ENCODE assay signal across 15 cellular contexts in the genomic region with DNA sequence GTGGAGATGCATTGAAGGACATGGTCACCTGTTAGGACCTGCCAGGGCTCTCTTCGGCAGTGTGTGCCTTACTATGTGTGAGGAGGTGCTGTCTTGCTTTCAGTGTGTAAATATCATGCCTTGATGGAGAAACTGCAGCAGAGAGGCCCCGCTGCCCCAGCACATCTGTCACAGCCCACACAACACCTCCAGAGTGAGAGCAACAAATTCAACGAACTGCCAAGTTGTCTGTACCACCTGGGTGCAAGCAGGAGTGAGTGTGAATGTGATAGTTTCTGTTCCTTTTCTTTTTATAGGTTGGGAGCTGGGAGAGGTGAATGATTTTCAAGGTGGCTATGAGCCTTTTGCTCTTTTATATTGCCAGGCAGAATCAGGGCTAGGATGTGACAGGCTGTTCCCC.
DNase-seq lines count a peak whose midpoint lies in the region; ATAC-seq and TF ChIP-seq lines count a peak whose summit lies in the region.
"Had no signal": no experiment of that assay in that cellular context is flagged by ENCODE, and none has a peak within 500 bp of the region (broad histone marks: within the 10 kb centered on the region; RNA-seq: fewer than 3 reads in every experiment).

No MANE protein-coding gene starts in this region.

- 70% methylated on average over 3 of the region's 3 CpGs for WGBS in mesenchymal stem cell
- WGBS in heart left ventricle, 4 donors: 70 to 78% (median 74%) methylated on average over 3 of the region's 3 CpGs

- POLR2A ChIA-PET in MCF 10A (lab: Yijun Ruan, JAX): no interaction called here

- H3K36me3 ChIP-seq in mesenchymal stem cell (ENCODE audit: control insufficient read depth in 1 of 2, insufficient read depth in 2 of 2, low read depth in 1 of 2, low read length in 2 of 2) (no peaks in the 10 kb centered on the region), heart left ventricle (no peaks in the 10 kb centered on the region)
- H3K36me3 ChIP-seq: gastroesophageal sphincter had no signal

- no peak overlapping the region for H3K4me3 ChIP-seq in mesenchymal stem cell (ENCODE audit: insufficient read depth in 1 of 2, low read depth in 1 of 2, low read length in 2 of 2)
- H3K4me3 ChIP-seq in heart left ventricle: no peak overlapping the region
- H3K4me3 ChIP-seq: gastroesophageal sphincter had no signal

- H3K27ac Mint-ChIP-seq in MCF 10A (ENCODE audit: low read depth, unreplicated experiment): no peak overlapping the region
- H3K27ac Mint-ChIP-seq: brain had no signal

- H3K79me1 ChIP-seq in mesenchymal stem cell (replicated peaks; ENCODE audit: low read length, poor library complexity, severe bottlenecking): no peaks in the 10 kb centered on the region

- H3K9me3 ChIP-seq in mesenchymal stem cell (ENCODE audit: control insufficient read depth, low read length): no peaks in the 10 kb centered on the region
- H3K9me3 ChIP-seq in heart left ventricle: no peaks in the 10 kb centered on the region
- H3K9me3 ChIP-seq: gastroesophageal sphincter had no signal

- H3K27me3 ChIP-seq in mesenchymal stem cell (ENCODE audit: control insufficient read depth in 1 of 2, insufficient read depth in 1 of 2, low read length in 2 of 2): peaks cover 0 to 12% of the 10 kb centered on the region in 2 experiments
- H3K27me3 ChIP-seq in heart left ventricle: no peaks in the 10 kb centered on the region
- H3K27me3 ChIP-seq: gastroesophageal sphincter had no signal

- no peak for TF ChIP-seq POLR2A in heart left ventricle (IDR thresholded peaks at IDR 0.05)

- H3K4me2 ChIP-seq in mesenchymal stem cell (ENCODE audit: low read length, poor library complexity, severe bottlenecking): no peak overlapping the region

- peak; percentile 4 for DNase-seq in NCI-H510A (lab: John Stamatoyannopoulos, UW)
- DNase-seq in NCI-H1694 treated with DMSO at 0.1 percent for 48 hours (lab: John Stamatoyannopoulos, UW): no peak
- no peak for DNase-seq in MCF 10A (ENCODE audit: unreplicated experiment)
- no peak for DNase-seq in mesenchymal stem cell
- no peak for DNase-seq in heart left ventricle
- DNase-seq: activated CD4-positive, alpha-beta T cell treated with anti-CD3 and anti-CD28 coated beads for 1 hour; activated T-cell treated with anti-CD3 and anti-CD28 coated beads, Interleukin-2, amount 50 U/mL, for 4 hours; IMR-90; NCI-H2029; stimulated activated CD4-positive, alpha-beta T cell treated with anti-CD3 and anti-CD28 coated beads, Interleukin-4, amount 100 ng/mL, for 1 hour had no signal

- TF ChIP-seq CTCF in MCF 10A (IDR thresholded peaks at IDR 0.05; ENCODE audit: unreplicated experiment) (no peak), heart left ventricle (IDR thresholded peaks at IDR 0.05) (no peak)

- no peak overlapping the region for H2BK15ac ChIP-seq in mesenchymal stem cell (ENCODE audit: low read depth, poor library complexity, severe bottlenecking)

- CTCF ChIA-PET in MCF 10A (lab: Yijun Ruan, JAX): interaction anchor here (1.6 to 6.7 kb wide), 5 partner anchors 12 to 160 kb away, joined by 5 to 61 read pairs (median 13); no protein-coding TSS in a partner anchor

- no peak overlapping the region for H4K8ac ChIP-seq in mesenchymal stem cell (ENCODE audit: low read length)

- H3K4me1 ChIP-seq in mesenchymal stem cell (ENCODE audit: control insufficient read depth, insufficient read depth, low read depth, low read length) (no peaks in the 10 kb centered on the region), heart left ventricle (peaks cover 0 to 12% (median 0%) of the 10 kb centered on the region in 12 donors)
- H3K4me1 ChIP-seq: gastroesophageal sphincter had no signal

- no TSS peak for BruUV-seq in MCF 10A (replicated peaks; lab: Mats Ljungman, UMichigan)

- H3K4ac ChIP-seq in mesenchymal stem cell (ENCODE audit: low read depth in 1 of 2, low read length in 2 of 2): no peak overlapping the region

- H2AFZ ChIP-seq in mesenchymal stem cell (ENCODE audit: low read depth, low read length): no peak overlapping the region

- no peak overlapping the region for H4K91ac ChIP-seq in mesenchymal stem cell (ENCODE audit: low read length)

- H3K4me3 Mint-ChIP-seq in MCF 10A (ENCODE audit: unreplicated experiment): no peak overlapping the region
- H3K4me3 Mint-ChIP-seq: activated T-cell treated with anti-CD3 and anti-CD28 coated beads, Interleukin-2, amount 50 U/mL, for 4 hours; brain had no signal

- H2BK12ac ChIP-seq in mesenchymal stem cell (ENCODE audit: low read length in 2 of 2): no peak overlapping the region

- peaks cover 5% of the 10 kb centered on the region for H3K4me1 Mint-ChIP-seq in MCF 10A (ENCODE audit: insufficient read depth, unreplicated experiment)
- H3K4me1 Mint-ChIP-seq: brain had no signal

- H3K27ac ChIP-seq in mesenchymal stem cell (ENCODE audit: low read length, poor library complexity, severe bottlenecking): no peak overlapping the region
- H3K27ac ChIP-seq in heart left ventricle: no peak overlapping the region
- H3K27ac ChIP-seq: gastroesophageal sphincter had no signal

- H3K14ac ChIP-seq in mesenchymal stem cell (ENCODE audit: low read length in 2 of 2): no peak overlapping the region

- no peak overlapping the region for H3K23ac ChIP-seq in mesenchymal stem cell (ENCODE audit: low read length in 2 of 2)

- no peak overlapping the region for H2BK120ac ChIP-seq in mesenchymal stem cell (ENCODE audit: low read depth, low read length)

- no peak overlapping the region for H2AK5ac ChIP-seq in mesenchymal stem cell (ENCODE audit: low read length, severe bottlenecking)

- ATAC-seq in GM18498 (IDR thresholded peaks at IDR 0.05; ENCODE audit: unreplicated experiment): peak; percentile 91
- ATAC-seq in GM19452 (IDR thresholded peaks at IDR 0.05; ENCODE audit: unreplicated experiment): peak; percentile 77
- ATAC-seq in HG02763 (IDR thresholded peaks at IDR 0.05; ENCODE audit: unreplicated experiment): peak; percentile 75
- ATAC-seq in heart left ventricle: no peak
- ATAC-seq: activated T-cell treated with anti-CD3 and anti-CD28 coated beads, Interleukin-2, amount 50 U/mL, for 4 hours; gastroesophageal sphincter had no signal

- H3K9me3 Mint-ChIP-seq in MCF 10A (ENCODE audit: unreplicated experiment): no peaks in the 10 kb centered on the region
- H3K9me3 Mint-ChIP-seq: activated T-cell treated with anti-CD3 and anti-CD28 coated beads, Interleukin-2, amount 50 U/mL, for 4 hours; brain had no signal

- intact Hi-C loops in MCF 10A (cut with micrococcal nuclease): no loop called here
- intact Hi-C loops in heart left ventricle (cut with DNase I): no loop called here

- no peaks in the 10 kb centered on the region for H3K36me3 Mint-ChIP-seq in MCF 10A (ENCODE audit: insufficient read depth, unreplicated experiment)
- H3K36me3 Mint-ChIP-seq: brain had no signal

- peaks cover 33% of the 10 kb centered on the region for H3K27me3 Mint-ChIP-seq in MCF 10A (ENCODE audit: insufficient read depth, unreplicated experiment)
- H3K27me3 Mint-ChIP-seq: brain had no signal

- H3K9ac ChIP-seq in mesenchymal stem cell (ENCODE audit: low read length): no peak overlapping the region

- no peak overlapping the region for H3K18ac ChIP-seq in mesenchymal stem cell (ENCODE audit: low read depth in 1 of 2, low read length in 2 of 2)

- H2BK5ac ChIP-seq in mesenchymal stem cell (ENCODE audit: low read depth, low read length, poor library complexity, severe bottlenecking): no peak overlapping the region

Comparison
In these comparisons a context has a peak if more than half of its experiments do, and no peak if none do; other contexts are left out.
1. ATAC-seq: peak in GM18498 (single experiment), GM19452 (single experiment) and HG02763 (single experiment); none in heart left ventricle (0 of 4).